ENCODE assay signal across 27 cellular contexts in genomic region chr7:47649901-47650300, GRCh38.
DNase-seq lines count a peak whose midpoint lies in the region; ATAC-seq, FAIRE-seq and TF ChIP-seq lines count a peak whose summit lies in the region.
"Had no signal": no experiment of that assay in that cellular context is flagged by ENCODE, and none has a peak within 500 bp of the region (broad histone marks: within the 10 kb centered on the region; RNA-seq: fewer than 3 reads in every experiment).

No MANE protein-coding gene starts in this region.

- H3K27ac ChIP-seq in Panc1 (ENCODE audit: low read length), result peak overlapping the region; percentile 98
- H3K27ac ChIP-seq in CD4-positive, alpha-beta T cell (ENCODE audit: low read depth, low read length), result no peak overlapping the region
- H3K27ac ChIP-seq: 22Rv1 had no signal

- ATAC-seq in Panc1 (no peak), HG03342 (IDR thresholded peaks at IDR 0.05; ENCODE audit: unreplicated experiment) (no peak)
- no peak for ATAC-seq in CD4-positive, alpha-beta T cell (ENCODE audit: poor library complexity)
- ATAC-seq: GM12878, HepG2, K562, Right ventricle myocardium inferior had no signal

- in situ Hi-C loops in Panc1 (cut with HindIII; ENCODE audit: low pct_unique_long_range_greater_than_20kb, low sequenced_read_pairs), result no loop called here

- H3K4me3 Mint-ChIP-seq in mesothelial cell of epicardium, result no peak overlapping the region
- no peak overlapping the region for H3K4me3 Mint-ChIP-seq in CD4-positive, alpha-beta T cell
- H3K4me3 Mint-ChIP-seq: CD4-positive, alpha-beta memory T cell had no signal

- DNase-seq in NCI-H146 (lab: John Stamatoyannopoulos, UW) (peak; percentile 31), NCI-H146 treated with DMSO at 0.1 percent for 48 hours (lab: John Stamatoyannopoulos, UW; ENCODE audit: unreplicated experiment) (no peak), Panc1 (ENCODE audit: low read depth, low spot score) (no peak), mesothelial cell of epicardium (ENCODE audit: low spot score in 2 of 2, unreplicated experiment in 2 of 2) (no peak), retina (peak; percentile 44), RCC 7860 (ENCODE audit: low spot score) (no peak)
- DNase-seq in CD4-positive, alpha-beta T cell, result no peak
- DNase-seq: CD4-positive, alpha-beta memory T cell; COR-L47; EL; GDM1; HCEC 1CT; Kasumi-1; MV-4-11; NCI-H1105; NCI-H1436 treated with DMSO at 0.1 percent for 48 hours; NCI-H2029; NCI-H2227 treated with DMSO at 0.1 percent for 48 hours; NCI-H526 treated with DMSO at 0.1 percent for 48 hours; T-helper 1 cell had no signal

- no peak for FAIRE-seq in RCC 7860 (lab: Jason Lieb, UNC)
- FAIRE-seq: GM12878, H1, HepG2, K562 had no signal

- TF ChIP-seq CTCF in Panc1 (IDR thresholded peaks at IDR 0.05), result no peak
- TF ChIP-seq CTCF in mesothelial cell of epicardium (IDR thresholded peaks at IDR 0.05; ENCODE audit: unreplicated experiment), result no peak
- TF ChIP-seq CTCF in CD4-positive, alpha-beta T cell (IDR thresholded peaks at IDR 0.05), result no peak

- peaks cover 40% of the 10 kb centered on the region for H3K4me1 ChIP-seq in Panc1 (ENCODE audit: control insufficient read depth, insufficient read depth, low read length)

- intact Hi-C loops in Panc1 (cut with micrococcal nuclease; ENCODE audit: unreplicated experiment), result no loop called here
- intact Hi-C loops in CD4-positive, alpha-beta T cell (cut with DNase I, micrococcal nuclease), result no loop called here

- H3K27ac Mint-ChIP-seq in mesothelial cell of epicardium, result peak overlapping the region; percentile 95
- H3K27ac Mint-ChIP-seq in CD4-positive, alpha-beta T cell, result no peak overlapping the region

- CTCF ChIA-PET in Panc1 (lab: Charles Lee), result no interaction called here
- CTCF ChIA-PET in CD4-positive, alpha-beta T cell (lab: Charles Lee), result no interaction called here

- peaks cover 79% of the 10 kb centered on the region for H3K4me1 Mint-ChIP-seq in mesothelial cell of epicardium
- H3K4me1 Mint-ChIP-seq in CD4-positive, alpha-beta T cell (ENCODE audit: low read depth), result peaks cover 8% of the 10 kb centered on the region
- H3K4me1 Mint-ChIP-seq: CD4-positive, alpha-beta memory T cell had no signal

- no peaks in the 10 kb centered on the region for H3K9me3 ChIP-seq in Panc1 (ENCODE audit: control insufficient read depth, insufficient read depth, low read depth, low read length)
- H3K9me3 ChIP-seq in CD4-positive, alpha-beta T cell (ENCODE audit: control insufficient read depth, low read length), result no peaks in the 10 kb centered on the region

- no peaks in the 10 kb centered on the region for H3K36me3 ChIP-seq in Panc1 (ENCODE audit: control insufficient read depth, insufficient read depth, low read length)

- no peaks in the 10 kb centered on the region for H3K27me3 ChIP-seq in Panc1 (ENCODE audit: control insufficient read depth, insufficient read depth, low read length)
- H3K27me3 ChIP-seq in CD4-positive, alpha-beta T cell (ENCODE audit: control insufficient read depth, insufficient read depth, low read length), result no peaks in the 10 kb centered on the region

- H3K36me3 Mint-ChIP-seq in mesothelial cell of epicardium, result peaks cover 3% of the 10 kb centered on the region
- H3K36me3 Mint-ChIP-seq in CD4-positive, alpha-beta T cell (ENCODE audit: low read depth), result no peaks in the 10 kb centered on the region
- H3K36me3 Mint-ChIP-seq: CD4-positive, alpha-beta memory T cell had no signal

- H3K9me3 Mint-ChIP-seq in mesothelial cell of epicardium, result peaks cover 4% of the 10 kb centered on the region
- H3K9me3 Mint-ChIP-seq in CD4-positive, alpha-beta T cell, result no peaks in the 10 kb centered on the region

- no TSS peak for BruUV-seq in Panc1 (replicated peaks; lab: Mats Ljungman, UMichigan)

- H3K4me3 ChIP-seq in Panc1 (ENCODE audit: low read depth in 2 of 2, low read length in 2 of 2), result no peak overlapping the region
- H3K4me3 ChIP-seq: GM12878, K562 had no signal

- no peaks in the 10 kb centered on the region for H3K27me3 Mint-ChIP-seq in mesothelial cell of epicardium (ENCODE audit: low read depth)
- no peaks in the 10 kb centered on the region for H3K27me3 Mint-ChIP-seq in CD4-positive, alpha-beta T cell
- H3K27me3 Mint-ChIP-seq: CD4-positive, alpha-beta memory T cell had no signal

- POLR2A ChIA-PET in Panc1 (lab: Charles Lee), result no interaction called here
- POLR2A ChIA-PET in CD4-positive, alpha-beta T cell (lab: Charles Lee), result no interaction called here

Comparison
In these comparisons a context has a peak if more than half of its experiments do, and no peak if none do; other contexts are left out.
1. DNase-seq: peak in NCI-H146 (single experiment) and retina (single experiment); none in NCI-H146 treated with DMSO at 0.1 percent for 48 hours (single experiment), Panc1 (single experiment), mesothelial cell of epicardium (0 of 2), CD4-positive, alpha-beta T cell (0 of 10) and RCC 7860 (single experiment).